Comparison of ENCODE assay signal across 23 cellular contexts in the genomic region with DNA sequence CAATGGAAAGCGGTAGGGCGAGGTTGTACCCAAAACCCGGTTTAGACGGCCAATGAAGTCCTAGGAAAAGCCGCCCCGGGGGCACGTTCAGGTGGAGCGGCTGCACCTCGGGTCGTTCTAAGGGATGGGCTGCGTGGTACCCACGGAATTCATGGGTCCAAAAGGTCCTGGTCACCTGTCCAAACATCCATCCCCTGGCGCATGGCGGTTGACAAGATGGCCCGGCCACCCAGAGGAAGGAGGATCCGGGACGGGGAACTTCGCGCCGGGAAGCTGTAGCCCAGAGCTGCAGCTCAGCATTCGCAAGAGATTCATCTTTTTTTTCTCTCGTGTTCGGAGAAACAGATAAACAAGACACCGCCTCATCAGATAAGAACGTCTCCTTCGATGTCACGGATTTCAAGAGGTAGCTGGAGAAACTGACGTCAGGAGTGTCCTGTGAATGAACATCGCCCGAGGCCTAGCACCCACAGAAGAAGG. TPM values are rescaled to one million over a fixed set of nuclear protein-coding genes. Genes with fewer than 3 reads are reported as not detected.
DNase-seq lines count a peak whose midpoint lies in the region; ATAC-seq and TF ChIP-seq lines count a peak whose summit lies in the region.
"Had no signal": no experiment of that assay in that cellular context is flagged by ENCODE, and none has a peak within 500 bp of the region (broad histone marks: within the 10 kb centered on the region; RNA-seq: fewer than 3 reads in every experiment).

No MANE protein-coding gene starts in this region.

- H3K27me3 ChIP-seq in adipocyte (replicated peaks; ENCODE audit: control insufficient read depth, insufficient read depth, low read length): peaks cover 31% of the 10 kb centered on the region
- H3K27me3 ChIP-seq: Peyer's patch, SJSA1 had no signal

- no peaks in the 10 kb centered on the region for H3K36me3 ChIP-seq in adipocyte (ENCODE audit: control insufficient read depth, insufficient read depth, low read length, severe bottlenecking)
- H3K36me3 ChIP-seq: colonic mucosa, Peyer's patch, SJSA1, tibial nerve had no signal

- H3K9ac ChIP-seq in adipocyte (ENCODE audit: low read length): no peak overlapping the region

- ATAC-seq in GM21447 (IDR thresholded peaks at IDR 0.05; ENCODE audit: unreplicated experiment) (no peak), GM18907 (IDR thresholded peaks at IDR 0.05; ENCODE audit: unreplicated experiment) (no peak)
- ATAC-seq: activated CD4-positive, alpha-beta T cell treated with anti-CD3 and anti-CD28 coated beads for 36 hours; effector memory CD8-positive, alpha-beta T cell had no signal

- DNase-seq in GM10266 (ENCODE audit: extremely low spot score) (peak; percentile 25), adipocyte (ENCODE audit: low read depth) (no peak), fibroblast of villous mesenchyme (ENCODE audit: low read depth) (peak; percentile 78), retina (peak; percentile 54), NK-92 (lab: John Stamatoyannopoulos, UW; ENCODE audit: unreplicated experiment) (no peak), mucosa of gallbladder (ENCODE audit: low spot score) (no peak)
- DNase-seq: activated naive CD4-positive, alpha-beta T cell; activated T-cell treated with anti-CD3 and anti-CD28 coated beads, Interleukin-2, amount 50 U/mL, for 24 hours; amniotic stem cell; colonic mucosa; DMS 273 treated with DMSO at 0.1 percent for 48 hours; effector memory CD8-positive, alpha-beta T cell; Karpas-422; NCI-H146; NCI-H524 treated with DMSO at 0.1 percent for 48 hours had no signal

- peaks cover 7% of the 10 kb centered on the region for H3K4me1 ChIP-seq in adipocyte (ENCODE audit: control insufficient read depth, insufficient read depth, low read length)
- H3K4me1 ChIP-seq: colonic mucosa had no signal

- TF ChIP-seq CTCF in GM10266 (IDR thresholded peaks at IDR 0.05; ENCODE audit: control insufficient read depth, insufficient read depth, low read depth, missing control alignments) (no peak), fibroblast of villous mesenchyme (IDR thresholded peaks at IDR 0.05; ENCODE audit: insufficient read depth, low read depth, low read length) (no peak)

- H3K4me3 ChIP-seq in adipocyte (ENCODE audit: low read length) (peak overlapping the region; percentile 72), fibroblast of villous mesenchyme (ENCODE audit: low read depth, low read length) (no peak overlapping the region)
- H3K4me3 ChIP-seq: colonic mucosa, SJSA1 had no signal

- H3K9me3 ChIP-seq in adipocyte (ENCODE audit: control insufficient read depth, low read length): no peaks in the 10 kb centered on the region
- H3K9me3 ChIP-seq: colonic mucosa, Peyer's patch, SJSA1 had no signal

RNA-seq across cellular contexts. Expression of a gene that starts 10.9 kb away (rescaled TPM):
- 7.8 and 25.4 TPM in 2 replicates for total RNA-seq in fibroblast of villous mesenchyme
- 4.2 TPM for total RNA-seq in mucosa of gallbladder
- total RNA-seq: activated CD8-positive, alpha-beta memory T cell treated with anti-CD3 and anti-CD28 coated beads for 36 hours; T-helper 1 cell treated with Interleukin-12 subunit alpha and Interleukin-12 subunit beta and Interleukin-4 antibody, amounts not matched to agents 30 ng/mL and 1 ng/mL, for 36 hours; tibial nerve had no signal

Comparison
In these comparisons a context has a peak if more than half of its experiments do, and no peak if none do; other contexts are left out.
1. DNase-seq: peak in GM10266 (single experiment), fibroblast of villous mesenchyme (single experiment) and retina (single experiment); none in adipocyte (single experiment), NK-92 (single experiment) and mucosa of gallbladder (single experiment).